ENCODE assay signal across 1 cellular context in the genomic region with DNA sequence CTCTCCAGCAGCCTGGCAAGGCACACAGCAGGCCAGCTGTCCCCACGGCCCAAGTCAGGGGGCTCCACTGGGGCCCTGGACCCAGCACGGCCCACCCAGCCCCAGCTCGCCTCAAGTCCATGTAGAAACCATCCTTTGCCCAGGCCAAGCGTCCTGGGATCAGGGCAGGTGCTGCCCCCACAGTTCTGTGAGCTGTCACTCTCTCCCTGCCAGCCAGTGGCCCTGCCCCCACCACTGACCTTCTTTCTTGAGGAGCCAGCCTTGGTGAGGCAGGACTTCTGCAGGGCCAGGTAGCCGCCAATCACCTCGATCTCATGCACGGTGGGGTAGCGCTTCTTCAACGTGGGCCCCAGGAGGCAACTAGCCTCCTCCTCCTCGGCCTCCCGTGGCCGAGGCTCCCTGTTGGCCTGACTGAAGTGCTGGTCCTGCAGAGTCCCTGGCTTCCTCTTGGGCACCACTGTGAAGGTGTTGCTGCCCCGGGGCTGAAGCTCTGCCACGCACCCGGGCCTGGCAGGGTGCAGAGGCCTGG.
TF ChIP-seq lines count a peak whose summit lies in the region.

No MANE protein-coding gene starts in this region.

TF ChIP-seq in WTC11, 78 proteins besides CTCF, POLR2A, EP300 and RAD21 (continued from another document):
- TF ChIP-seq HMGXB4 (CRISPR knock-in tag; IDR thresholded peaks at IDR 0.05) (no peak), CREM (CRISPR knock-in tag; IDR thresholded peaks at IDR 0.05) (no peak), CDX4 (CRISPR knock-in tag; IDR thresholded peaks at IDR 0.05; ENCODE audit: borderline replicate concordance) (no peak), FOXK1 (CRISPR knock-in tag; IDR thresholded peaks at IDR 0.05) (no peak), NFE2L1 (CRISPR knock-in tag; IDR thresholded peaks at IDR 0.05) (no peak)
TF ChIP-seq in WTC11: peak in this region for 0.
